Comparison of ENCODE assay signal across 15 cellular contexts in the genomic region with DNA sequence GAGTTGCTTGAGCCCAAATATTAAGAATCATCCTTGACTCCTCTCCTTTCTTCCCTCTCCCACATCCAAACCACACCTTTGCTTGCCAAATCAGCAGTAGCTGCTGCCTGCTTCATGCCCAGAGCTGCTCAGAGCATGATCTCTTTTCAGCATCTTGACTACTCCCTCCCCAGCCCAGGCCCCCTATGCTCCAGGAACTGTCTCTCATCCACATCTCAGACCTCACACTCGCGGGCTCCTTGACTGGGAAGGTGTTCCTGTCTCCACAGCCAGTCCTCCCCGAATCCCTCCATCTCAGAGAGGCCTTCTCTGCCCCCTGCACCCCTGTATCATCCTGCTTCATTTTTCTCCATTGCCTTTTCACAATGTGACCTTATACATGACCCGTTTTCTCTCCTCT.
"Had no signal": no experiment of that assay in that cellular context is flagged by ENCODE, and none has a peak within 500 bp of the region (broad histone marks: within the 10 kb centered on the region; RNA-seq: fewer than 3 reads in every experiment).

No MANE protein-coding gene starts in this region.

- ATAC-seq: body of pancreas; foreskin keratinocyte; left cardiac atrium; lower lobe of right lung; stimulated activated effector memory CD8-positive, alpha-beta T cell treated with anti-CD3 and anti-CD28 coated beads, Interleukin-12 subunit alpha, Interleukin-12 subunit beta, amount 100 ng/mL, for 72 hours had no signal

- H3K36me3 ChIP-seq: lower lobe of right lung had no signal

- H3K27ac Mint-ChIP-seq: activated naive CD8-positive, alpha-beta T cell treated with anti-CD3 and anti-CD28 coated beads, Interleukin-2, amount 10 ng/mL, durations not matched to agents 7 days and 5 days; endodermal cell; nephron; stimulated activated effector memory CD8-positive, alpha-beta T cell treated with anti-CD3 and anti-CD28 coated beads, Interleukin-12 subunit alpha, Interleukin-12 subunit beta, amount 100 ng/mL, for 72 hours had no signal

- H3K27me3 ChIP-seq: body of pancreas, foreskin keratinocyte had no signal

- H3K4me3 ChIP-seq: body of pancreas, dorsolateral prefrontal cortex, lower lobe of right lung had no signal

- H3K4me3 Mint-ChIP-seq: activated naive CD8-positive, alpha-beta T cell treated with anti-CD3 and anti-CD28 coated beads, Interleukin-2, amount 10 ng/mL, durations not matched to agents 7 days and 5 days; endodermal cell; nephron; stimulated activated effector memory CD8-positive, alpha-beta T cell treated with anti-CD3 and anti-CD28 coated beads, Interleukin-12 subunit alpha, Interleukin-12 subunit beta, amount 100 ng/mL, for 72 hours had no signal

- H3K4me1 ChIP-seq: foreskin keratinocyte, lower lobe of right lung had no signal

- H3K27ac ChIP-seq: body of pancreas, dorsolateral prefrontal cortex, foreskin keratinocyte, lower lobe of right lung had no signal

- H3K4me1 Mint-ChIP-seq: endodermal cell, nephron had no signal

- H3K36me3 Mint-ChIP-seq: stimulated activated effector memory CD8-positive, alpha-beta T cell treated with anti-CD3 and anti-CD28 coated beads, Interleukin-12 subunit alpha, Interleukin-12 subunit beta, amount 100 ng/mL, for 72 hours had no signal

- DNase-seq: activated CD4-positive, alpha-beta T cell treated with anti-CD3 and anti-CD28 coated beads, Interleukin-2, amount 50 U/mL, for 48 hours; activated naive CD4-positive, alpha-beta T cell; activated naive CD8-positive, alpha-beta T cell treated with anti-CD3 and anti-CD28 coated beads, Interleukin-2, amount 10 ng/mL, durations not matched to agents 7 days and 5 days; body of pancreas; dorsolateral prefrontal cortex; foreskin keratinocyte; hippocampal formation; left cardiac atrium; lower lobe of right lung; retina; stimulated activated CD4-positive, alpha-beta T cell treated with anti-CD3 and anti-CD28 coated beads, Interleukin-4, amount 100 ng/mL, for 1 hour; SW 1271 had no signal

- H3K9me3 ChIP-seq: body of pancreas, lower lobe of right lung had no signal
